20 cellular contexts compared by ENCODE assay signal in genomic region chr4:44025376-44026020, GRCh38.
DNase-seq lines count a peak whose midpoint lies in the region; ATAC-seq, FAIRE-seq and TF ChIP-seq lines count a peak whose summit lies in the region.
"Had no signal": no experiment of that assay in that cellular context is flagged by ENCODE, and none has a peak within 500 bp of the region (broad histone marks: within the 10 kb centered on the region; RNA-seq: fewer than 3 reads in every experiment).

No MANE protein-coding gene starts in this region.

- TF ChIP-seq CTCF in endodermal cell (conservative IDR thresholded peaks at IDR 0.05) (no peak), fibroblast of villous mesenchyme (IDR thresholded peaks at IDR 0.05; ENCODE audit: insufficient read depth, low read depth, low read length) (no peak), neural progenitor cell (IDR thresholded peaks at IDR 0.05) (no peak), H9 (conservative IDR thresholded peaks at IDR 0.05) (no peak), GM13976 (IDR thresholded peaks at IDR 0.05; ENCODE audit: borderline replicate concordance, control extremely low read depth, extremely low read depth, insufficient read depth, missing control alignments) (no peak), pancreas (IDR thresholded peaks at IDR 0.05) (no peak)

- DNase-seq in dermis blood vessel endothelial cell (peak; percentile 82), endodermal cell (no peak), fibroblast of villous mesenchyme (ENCODE audit: low read depth) (peak; percentile 13), neural progenitor cell (ENCODE audit: low spot score) (no peak), H9 (no peak), GM13976 (ENCODE audit: low spot score) (no peak), pancreas (no peak)
- DNase-seq: CD8-positive, alpha-beta T cell; COR-L47; DMS 273 treated with DMSO at 0.1 percent for 48 hours; DMS53; GDM1; HCEC 1CT; IMR-90 had no signal

- H2BK120ac ChIP-seq in H9 (ENCODE audit: low read depth, low read length, poor library complexity, severe bottlenecking) = no peak overlapping the region

- WGBS in endodermal cell (ENCODE audit: insufficient coverage in 1 of 2, insufficient read length in 1 of 2), 2 experiments = 85 to 99% methylated on average over 2 to 3 of the region's 3 CpGs
- no CpG with 5 or more reads among the region's 3 CpGs for WGBS in H9 (ENCODE audit: extremely low coverage, insufficient read length, low lambda C conversion rate)
- 84 to 89% methylated on average over 3 of the region's 3 CpGs for WGBS in pancreas, 2 donors

- peak overlapping the region; percentile 18 for H3K27ac Mint-ChIP-seq in endodermal cell
- H3K27ac Mint-ChIP-seq in neural progenitor cell = no peak overlapping the region
- H3K27ac Mint-ChIP-seq in H9 = peak overlapping the region in 1 of 3 experiments; percentile 54; a peak in 1 of 7 replicates
- H3K27ac Mint-ChIP-seq: B cell; CD8-positive, alpha-beta T cell had no signal

- no peaks in the 10 kb centered on the region for H3K79me1 ChIP-seq in H9 (ENCODE audit: insufficient read depth, low read depth, low read length, poor library complexity, severe bottlenecking)

- no peak overlapping the region for H4K91ac ChIP-seq in H9 (ENCODE audit: insufficient read length, low read depth, low read length)

- H4K20me1 ChIP-seq in neural progenitor cell (ENCODE audit: low read depth) = no peaks in the 10 kb centered on the region
- H4K20me1 ChIP-seq in H9 (ENCODE audit: control insufficient read depth, insufficient read depth, insufficient read length) = no peaks in the 10 kb centered on the region
- H4K20me1 ChIP-seq: BLaER1 treated with 17β-estradiol and CSF1 and Interleukin-3, amounts not matched to agents 10 nM and 100 nM had no signal

- H3T11ph ChIP-seq in H9 (ENCODE audit: low read length) = no peak overlapping the region

- no peaks in the 10 kb centered on the region for H3K23me2 ChIP-seq in H9 (ENCODE audit: insufficient read length, low read depth, low read length, poor library complexity, severe bottlenecking)

- H2BK15ac ChIP-seq in H9 (ENCODE audit: low read depth, low read length) = no peak overlapping the region

- H3K36me3 ChIP-seq in endodermal cell (ENCODE audit: control insufficient read depth, insufficient read depth, low read length) = no peaks in the 10 kb centered on the region
- no peaks in the 10 kb centered on the region for H3K36me3 ChIP-seq in neural progenitor cell
- H3K36me3 ChIP-seq in pancreas = no peaks in the 10 kb centered on the region
- H3K36me3 ChIP-seq: BLaER1 treated with 17β-estradiol and CSF1 and Interleukin-3, amounts not matched to agents 10 nM and 100 nM had no signal

- H2BK12ac ChIP-seq in H9 (ENCODE audit: insufficient read length, low read depth, low read length) = no peak overlapping the region

- H3K27me3 Mint-ChIP-seq in endodermal cell (ENCODE audit: insufficient read depth) = no peaks in the 10 kb centered on the region
- H3K27me3 Mint-ChIP-seq in neural progenitor cell (ENCODE audit: insufficient read depth, low read depth) = no peaks in the 10 kb centered on the region
- no peaks in the 10 kb centered on the region for H3K27me3 Mint-ChIP-seq in H9 (ENCODE audit: low read depth)
- H3K27me3 Mint-ChIP-seq: B cell had no signal

- ATAC-seq in GM21367 (IDR thresholded peaks at IDR 0.05; ENCODE audit: unreplicated experiment) = no peak
- ATAC-seq in pancreas = no peak
- ATAC-seq: CD8-positive, alpha-beta T cell; K562 had no signal

- intact Hi-C loops in pancreas (cut with DNase I) = no loop called here

- H4K5ac ChIP-seq in H9 (ENCODE audit: insufficient read length, low read depth, low read length) = no peak overlapping the region

- H3K4me1 Mint-ChIP-seq in endodermal cell (no peaks in the 10 kb centered on the region), neural progenitor cell (peaks cover 4% of the 10 kb centered on the region), H9 (peaks cover 7 to 9% of the 10 kb centered on the region in 2 experiments)
- H3K4me1 Mint-ChIP-seq: B cell had no signal

- H3K9me3 ChIP-seq in endodermal cell (ENCODE audit: control insufficient read depth, low read length) = no peaks in the 10 kb centered on the region
- H3K9me3 ChIP-seq in neural progenitor cell (ENCODE audit: low read depth) = no peaks in the 10 kb centered on the region
- no peaks in the 10 kb centered on the region for H3K9me3 ChIP-seq in H9 (ENCODE audit: control insufficient read depth, low read depth, low read length)
- H3K9me3 ChIP-seq in pancreas = no peaks in the 10 kb centered on the region

- no peak overlapping the region for H3K14ac ChIP-seq in H9 (ENCODE audit: insufficient read depth, low read length)

- in situ Hi-C loops in GM13976 (cut with MboI; ENCODE audit: low sequenced_read_pairs, unreplicated experiment) = no loop called here

- FAIRE-seq in pancreas (lab: Jason Lieb, UNC) = no peak
- FAIRE-seq: GM12892, HTR-8/SVneo, K562 had no signal

- no peaks in the 10 kb centered on the region for H3F3A ChIP-seq in neural progenitor cell (ENCODE audit: low read depth)

- H3K27me3 ChIP-seq in endodermal cell (ENCODE audit: control insufficient read depth, insufficient read depth, low read length, poor library complexity, severe bottlenecking) = no peaks in the 10 kb centered on the region
- H3K27me3 ChIP-seq in neural progenitor cell = no peaks in the 10 kb centered on the region
- H3K27me3 ChIP-seq in H9 (ENCODE audit: insufficient read depth, low read length) = no peaks in the 10 kb centered on the region
- no peaks in the 10 kb centered on the region for H3K27me3 ChIP-seq in pancreas
- H3K27me3 ChIP-seq: BLaER1 treated with 17β-estradiol and CSF1 and Interleukin-3, amounts not matched to agents 10 nM and 100 nM had no signal

- H2AK5ac ChIP-seq in H9 (ENCODE audit: insufficient read length, low read length) = no peak overlapping the region

- H3K27ac ChIP-seq in endodermal cell (ENCODE audit: low read depth, low read length) (no peak overlapping the region), neural progenitor cell (no peak overlapping the region), H9 (ENCODE audit: insufficient read length, low read depth, low read length) (no peak overlapping the region), pancreas (no peak overlapping the region)
- H3K27ac ChIP-seq: BLaER1 treated with 17β-estradiol and CSF1 and Interleukin-3, amounts not matched to agents 10 nM and 100 nM had no signal

- H3K4me1 ChIP-seq in endodermal cell (ENCODE audit: control insufficient read depth, insufficient read depth, low read length) (no peaks in the 10 kb centered on the region), neural progenitor cell (no peaks in the 10 kb centered on the region), H9 (ENCODE audit: insufficient read depth, low read length) (no peaks in the 10 kb centered on the region; the same call in 1 of the 2 replicates), pancreas (no peaks in the 10 kb centered on the region)

- H3K23ac ChIP-seq in H9 (ENCODE audit: insufficient read length, low read depth, low read length) = no peak overlapping the region

- H2BK20ac ChIP-seq in H9 (ENCODE audit: low read depth, low read length, poor library complexity, severe bottlenecking) = no peak overlapping the region

- no peak overlapping the region for H3K4ac ChIP-seq in H9 (ENCODE audit: low read depth, low read length)

- H2BK5ac ChIP-seq in H9 (ENCODE audit: insufficient read length, low read length) = no peak overlapping the region

- H3K4me3 Mint-ChIP-seq in endodermal cell = no peak overlapping the region
- H3K4me3 Mint-ChIP-seq in neural progenitor cell = no peak overlapping the region
- no peak overlapping the region for H3K4me3 Mint-ChIP-seq in H9
- H3K4me3 Mint-ChIP-seq: B cell; CD8-positive, alpha-beta T cell had no signal

- peak overlapping the region; percentile 68 for H2AFZ ChIP-seq in neural progenitor cell (replicated peaks)
- no peak overlapping the region for H2AFZ ChIP-seq in H9 (ENCODE audit: low read length)

- H3K79me2 ChIP-seq in neural progenitor cell (ENCODE audit: low read depth) (no peaks in the 10 kb centered on the region), H9 (ENCODE audit: insufficient read depth, low read length) (no peaks in the 10 kb centered on the region)

- H3K9me3 Mint-ChIP-seq in endodermal cell (no peaks in the 10 kb centered on the region), neural progenitor cell (no peaks in the 10 kb centered on the region), H9 (no peaks in the 10 kb centered on the region)
- H3K9me3 Mint-ChIP-seq: CD8-positive, alpha-beta T cell had no signal

- H3K4me2 ChIP-seq in neural progenitor cell (no peak overlapping the region), H9 (ENCODE audit: insufficient read depth, insufficient read length, low read length) (no peak overlapping the region)

- H3K9ac ChIP-seq in endodermal cell (ENCODE audit: extremely low read depth, low read length, poor library complexity, severe bottlenecking) = no peak overlapping the region
- H3K9ac ChIP-seq in neural progenitor cell = no peak overlapping the region
- H3K9ac ChIP-seq in H9 (ENCODE audit: extremely low read depth, insufficient read length, low read length) = no peak overlapping the region
- H3K9ac ChIP-seq: BLaER1 treated with 17β-estradiol and CSF1 and Interleukin-3, amounts not matched to agents 10 nM and 100 nM had no signal

- H3K18ac ChIP-seq in H9 (ENCODE audit: insufficient read length, low read depth, low read length) = no peak overlapping the region

- no peak overlapping the region for H3K56ac ChIP-seq in H9 (ENCODE audit: insufficient read length, low read depth, low read length)

- H4K8ac ChIP-seq in H9 (replicated peaks; ENCODE audit: insufficient read length, low read depth, low read length) = no peak overlapping the region

- H3K36me3 Mint-ChIP-seq in endodermal cell (ENCODE audit: low read depth) (no peaks in the 10 kb centered on the region), neural progenitor cell (no peaks in the 10 kb centered on the region), H9 (ENCODE audit: insufficient read depth in 1 of 3, low read depth in 3 of 3) (no peaks in the 10 kb centered on the region; a peak in 1 of 7 replicates)
- H3K36me3 Mint-ChIP-seq: CD8-positive, alpha-beta T cell had no signal

- H3K4me3 ChIP-seq in endodermal cell (ENCODE audit: low read length) = no peak overlapping the region
- no peak overlapping the region for H3K4me3 ChIP-seq in fibroblast of villous mesenchyme (ENCODE audit: low read depth, low read length)
- no peak overlapping the region for H3K4me3 ChIP-seq in neural progenitor cell
- H3K4me3 ChIP-seq in pancreas = no peak overlapping the region
- H3K4me3 ChIP-seq: BLaER1 treated with 17β-estradiol and CSF1 and Interleukin-3, amounts not matched to agents 10 nM and 100 nM; K562 had no signal

Comparison
In these comparisons a context has a peak if more than half of its experiments do, and no peak if none do; other contexts are left out.
1. DNase-seq: peak in dermis blood vessel endothelial cell (single experiment) and fibroblast of villous mesenchyme (single experiment); none in endodermal cell (single experiment), neural progenitor cell (single experiment), H9 (single experiment), GM13976 (single experiment) and pancreas (0 of 6).